Comparison of ENCODE assay signal across 20 cellular contexts in the genomic region with DNA sequence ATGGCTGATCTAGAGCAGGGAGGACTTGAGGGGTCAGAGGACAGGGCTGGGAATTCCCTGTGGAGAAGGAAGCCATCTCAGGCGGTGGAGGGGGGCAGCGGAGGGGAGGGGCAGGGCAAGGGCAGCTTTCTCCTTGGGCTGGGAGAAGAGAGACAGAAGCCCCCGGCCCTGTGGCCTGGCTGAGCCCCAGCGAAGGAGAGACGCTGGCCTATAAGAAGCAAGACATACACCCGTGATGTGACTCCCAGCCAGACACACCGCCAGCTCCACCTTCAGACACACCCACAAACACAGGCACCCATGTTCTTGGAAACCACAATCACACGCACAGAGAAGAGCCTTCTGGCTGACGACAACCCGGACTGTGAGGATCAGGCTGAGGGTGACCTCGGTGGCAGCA. TPM values are rescaled to one million over a fixed set of nuclear protein-coding genes. Genes with fewer than 3 reads are reported as not detected.
DNase-seq lines count a peak whose midpoint lies in the region; ATAC-seq, FAIRE-seq and TF ChIP-seq lines count a peak whose summit lies in the region.
"Had no signal": no experiment of that assay in that cellular context is flagged by ENCODE, and none has a peak within 500 bp of the region (broad histone marks: within the 10 kb centered on the region; RNA-seq: fewer than 3 reads in every experiment).

No MANE protein-coding gene starts in this region.

- TF ChIP-seq CTCF in DND-41 (IDR thresholded peaks at IDR 0.05; ENCODE audit: borderline replicate concordance, extremely low read depth, low read length, poor library complexity, severe bottlenecking) (no peak), H1 (IDR thresholded peaks at IDR 0.05; ENCODE audit: control extremely low read depth in 1 of 3, insufficient read depth in 1 of 3, low read depth in 1 of 3, low read length in 3 of 3) (no peak), thyroid gland (IDR thresholded peaks at IDR 0.05) (no peak), foreskin keratinocyte (conservative IDR thresholded peaks at IDR 0.05) (no peak)

- H4K91ac ChIP-seq in H1 (replicated peaks; ENCODE audit: insufficient read length, low read length): peak overlapping the region; percentile 32
- H4K91ac ChIP-seq in trophoblast cell (ENCODE audit: low read depth, low read length): no peak overlapping the region

- H2AK5ac ChIP-seq in H1 (ENCODE audit: low read depth, low read length): no peak overlapping the region
- H2AK5ac ChIP-seq in trophoblast cell (ENCODE audit: low read length): no peak overlapping the region

- POLR2A ChIA-PET in H1 (lab: Charles Lee; ENCODE audit: partially characterized antibody): no interaction called here

- H3K14ac ChIP-seq in H1 (ENCODE audit: insufficient read length) (no peak overlapping the region), trophoblast cell (ENCODE audit: low read length) (no peak overlapping the region)

- H3K56ac ChIP-seq in H1 (replicated peaks; ENCODE audit: insufficient read length, low read depth, low read length): no peak overlapping the region

- H3K4ac ChIP-seq in H1 (replicated peaks; ENCODE audit: insufficient read length, low read depth, low read length) (no peak overlapping the region), trophoblast cell (ENCODE audit: low read depth, low read length) (no peak overlapping the region)

- TF ChIP-seq POLR2A in H1 (IDR thresholded peaks at IDR 0.05; ENCODE audit: control extremely low read depth in 1 of 2, low read depth in 2 of 2, low read length in 2 of 2): no peak
- TF ChIP-seq POLR2A in thyroid gland (IDR thresholded peaks at IDR 0.05): no peak

- WGBS in H1 (ENCODE audit: extremely low coverage in 1 of 2, insufficient coverage in 1 of 2, insufficient read length in 1 of 2, insufficient replicate concordance in 2 of 2, low coverage in 1 of 2, low lambda C conversion rate in 2 of 2, missing lambda C conversion rate in 1 of 2), 2 experiments: 82% methylated on average over 9 of the region's 11 CpGs; no CpG with 5 or more reads in 1 of the 2 experiments
- no CpG with 5 or more reads among the region's 11 CpGs for WGBS in trophoblast cell (ENCODE audit: extremely low coverage, insufficient coverage, insufficient read length)
- 76 to 78% methylated on average over 11 of the region's 11 CpGs for WGBS in thyroid gland, 2 donors

- CTCF ChIA-PET in H1 (lab: Charles Lee; ENCODE audit: partially characterized antibody): interaction anchor here (0.6 to 2.2 kb wide), 4 partner anchors 12 to 618 kb away, joined by 3 to 11 read pairs (median 4); no protein-coding TSS in a partner anchor

- H3K4me1 ChIP-seq in DND-41 (ENCODE audit: insufficient read depth, low read length) (no peaks in the 10 kb centered on the region), H1 (replicated peaks in 1 of 4; ENCODE audit: control insufficient read depth in 3 of 4, insufficient read depth in 4 of 4, low read length in 3 of 4) (peaks cover 0 to 2% (median 0%) of the 10 kb centered on the region in 4 experiments; a peak in 1 of 7 replicates), trophoblast cell (ENCODE audit: control insufficient read depth in 1 of 2, insufficient read depth in 2 of 2, low read length in 2 of 2) (no peaks in the 10 kb centered on the region), thyroid gland (no peaks in the 10 kb centered on the region), foreskin keratinocyte (peaks cover 8% of the 10 kb centered on the region)

- no peaks in the 10 kb centered on the region for H3K79me1 ChIP-seq in H1 (ENCODE audit: low read depth, low read length)
- H3K79me1 ChIP-seq in trophoblast cell (ENCODE audit: low read length): no peaks in the 10 kb centered on the region

- H3K9me3 ChIP-seq in DND-41 (ENCODE audit: insufficient read depth, low read length, severe bottlenecking) (no peaks in the 10 kb centered on the region), H1 (ENCODE audit: insufficient read depth in 2 of 2, low read depth in 1 of 2, low read length in 1 of 2) (no peaks in the 10 kb centered on the region), trophoblast cell (ENCODE audit: insufficient read depth, low read depth, low read length) (peaks cover 3% of the 10 kb centered on the region), thyroid gland (no peaks in the 10 kb centered on the region)

- no peaks in the 10 kb centered on the region for H3K79me2 ChIP-seq in DND-41 (ENCODE audit: insufficient read depth, low read length)
- H3K79me2 ChIP-seq in H1 (ENCODE audit: control insufficient read depth in 1 of 2, insufficient read depth in 2 of 2, low read length in 2 of 2): no peaks in the 10 kb centered on the region
- H3K79me2 ChIP-seq in trophoblast cell (ENCODE audit: control insufficient read depth, insufficient read depth, low read length, poor library complexity): no peaks in the 10 kb centered on the region

- ATAC-seq in DND-41 (ENCODE audit: insufficient read depth, low read depth): no peak
- ATAC-seq in foreskin keratinocyte: no peak

- no peak overlapping the region for H3K27ac ChIP-seq in DND-41 (ENCODE audit: low read length)
- H3K27ac ChIP-seq in H1 (ENCODE audit: low read depth, low read length): no peak overlapping the region
- no peak overlapping the region for H3K27ac ChIP-seq in trophoblast cell (ENCODE audit: low read depth, low read length)
- no peak overlapping the region for H3K27ac ChIP-seq in thyroid gland
- H3K27ac ChIP-seq in foreskin keratinocyte: no peak overlapping the region
- H3K27ac ChIP-seq: C4-2B, GM23248 had no signal

- no peak overlapping the region for H3K4me3 ChIP-seq in DND-41 (ENCODE audit: low read depth in 1 of 2, low read length in 2 of 2)
- no peak overlapping the region for H3K4me3 ChIP-seq in H7 (ENCODE audit: insufficient read depth, low read depth, low read length)
- no peak overlapping the region for H3K4me3 ChIP-seq in H1 (ENCODE audit: extremely low read depth in 1 of 4, insufficient read depth in 2 of 4, low read depth in 3 of 4, low read length in 4 of 4)
- H3K4me3 ChIP-seq in trophoblast cell (ENCODE audit: low read depth, low read length): no peak overlapping the region
- H3K4me3 ChIP-seq in thyroid gland (replicated peaks in 1 of 3): no peak overlapping the region
- H3K4me3 ChIP-seq: GM23248 had no signal

- H3K27me3 ChIP-seq in DND-41 (ENCODE audit: insufficient read depth, low read length, poor library complexity) (no peaks in the 10 kb centered on the region), H7 (ENCODE audit: control insufficient read depth, insufficient read depth, low read length) (no peaks in the 10 kb centered on the region), H1 (replicated peaks in 1 of 4; ENCODE audit: control insufficient read depth in 3 of 4, extremely low read depth in 1 of 4, insufficient read depth in 3 of 4, low read length in 3 of 4) (no peaks in the 10 kb centered on the region), trophoblast cell (ENCODE audit: insufficient read depth, low read length) (no peaks in the 10 kb centered on the region), thyroid gland (no peaks in the 10 kb centered on the region), foreskin keratinocyte (no peaks in the 10 kb centered on the region)

- no peak for TF ChIP-seq EP300 in H1 (IDR thresholded peaks at IDR 0.05; ENCODE audit: borderline replicate concordance in 1 of 2, low read depth in 2 of 2, low read length in 2 of 2)

- H3K18ac ChIP-seq in H1 (ENCODE audit: extremely low read depth, low read length): no peak overlapping the region
- no peak overlapping the region for H3K18ac ChIP-seq in trophoblast cell (ENCODE audit: low read length)

- H3K36me3 ChIP-seq in DND-41 (ENCODE audit: insufficient read depth, low read length) (no peaks in the 10 kb centered on the region), H7 (replicated peaks; ENCODE audit: control insufficient read depth, insufficient read depth, low read length) (no peaks in the 10 kb centered on the region), H1 (ENCODE audit: control insufficient read depth in 2 of 4, insufficient read depth in 4 of 4, low read length in 3 of 4) (no peaks in the 10 kb centered on the region), trophoblast cell (ENCODE audit: control insufficient read depth in 1 of 2, insufficient read depth in 2 of 2, low read length in 2 of 2) (no peaks in the 10 kb centered on the region), thyroid gland (no peaks in the 10 kb centered on the region)

- H2BK120ac ChIP-seq in H1 (replicated peaks; ENCODE audit: low read depth, low read length) (no peak overlapping the region), trophoblast cell (ENCODE audit: insufficient read depth, low read length, poor library complexity) (no peak overlapping the region)

- H4K20me1 ChIP-seq in DND-41 (ENCODE audit: insufficient read depth, low read length) (no peaks in the 10 kb centered on the region), H1 (replicated peaks in 1 of 2; ENCODE audit: control insufficient read depth in 1 of 2, insufficient read depth in 2 of 2, low read length in 2 of 2) (peaks cover 0 to 4% of the 10 kb centered on the region in 2 experiments)

- peak; percentile 17 for DNase-seq in DND-41
- DNase-seq in H7: peak; percentile 32
- DNase-seq in H1 (ENCODE audit: low read depth in 1 of 2, low spot score in 2 of 2): no peak
- no peak for DNase-seq in trophoblast cell
- no peak for DNase-seq in activated naive CD4-positive, alpha-beta T cell treated with anti-CD3 and anti-CD28 coated beads, Interleukin-2, amount 50 U/mL, for 16 hours
- DNase-seq in thyroid gland: no peak
- no peak for DNase-seq in foreskin keratinocyte
- no peak for DNase-seq in AG08395 (ENCODE audit: low spot score)
- DNase-seq: ACHN; AML-193; Caco-2; CD4-positive, alpha-beta T cell; GDM1; GM23248 had no signal

- H3K23ac ChIP-seq in H1 (ENCODE audit: insufficient read length): no peak overlapping the region
- no peak overlapping the region for H3K23ac ChIP-seq in trophoblast cell (ENCODE audit: low read length)

- no peak overlapping the region for H3K4me2 ChIP-seq in DND-41 (ENCODE audit: insufficient read depth, low read length)
- no peak overlapping the region for H3K4me2 ChIP-seq in H1 (ENCODE audit: insufficient read depth in 1 of 2, low read depth in 2 of 2, low read length in 2 of 2)
- no peak overlapping the region for H3K4me2 ChIP-seq in trophoblast cell (ENCODE audit: low read length)

- no peak overlapping the region for H3K9ac ChIP-seq in DND-41 (ENCODE audit: low read depth, low read length)
- H3K9ac ChIP-seq in H1 (replicated peaks in 1 of 4; ENCODE audit: extremely low read depth in 1 of 4, low read depth in 3 of 4, low read length in 3 of 4): no peak overlapping the region
- peak overlapping the region; percentile 16 for H3K9ac ChIP-seq in trophoblast cell (ENCODE audit: low read length)
- H3K9ac ChIP-seq: GM23248 had no signal

- FAIRE-seq in H1 (lab: Jason Lieb, UNC): no peak
- FAIRE-seq: A204.1, D721Med, GM12892, GM18507, H54 had no signal

- H4K8ac ChIP-seq in H1 (ENCODE audit: extremely low read depth, insufficient read depth, low read length) (no peak overlapping the region), trophoblast cell (ENCODE audit: low read depth, low read length) (no peak overlapping the region)

- no peak overlapping the region for H4K5ac ChIP-seq in H1 (ENCODE audit: insufficient read length, low read depth, low read length)

- intact Hi-C loops in thyroid gland (cut with DNase I): loop anchor here (10.0 kb wide), 1 partner anchor 63 kb away; no protein-coding TSS in a partner anchor

- no peak overlapping the region for H2BK5ac ChIP-seq in H1 (ENCODE audit: low read depth, low read length)
- no peak overlapping the region for H2BK5ac ChIP-seq in trophoblast cell (ENCODE audit: low read depth, low read length, poor library complexity)

- H2BK15ac ChIP-seq in H1 (ENCODE audit: low read length): no peak overlapping the region

- no peak overlapping the region for H4K12ac ChIP-seq in trophoblast cell (ENCODE audit: low read depth, low read length)

- no peak for TF ChIP-seq RAD21 in H1 (IDR thresholded peaks at IDR 0.05 in 1 of 2, conservative IDR thresholded peaks at IDR 0.05 in 1 of 2; ENCODE audit: low read depth in 2 of 2, low read length in 2 of 2)

- no peak overlapping the region; the same call in 1 of the 2 replicates for H2BK12ac ChIP-seq in H1 (ENCODE audit: low read depth, low read length)
- no peak overlapping the region for H2BK12ac ChIP-seq in trophoblast cell (ENCODE audit: low read length)

- 0 out of 2 replicates have a peak overlapping the region, but pooled peaks have one; percentile 61 for H2BK20ac ChIP-seq in H1 (ENCODE audit: low read length)

- H3K23me2 ChIP-seq in H1 (ENCODE audit: low read depth, low read length): peaks cover 7% of the 10 kb centered on the region; the same call in 1 of the 2 replicates

- no peak overlapping the region for H2AFZ ChIP-seq in DND-41 (ENCODE audit: low read depth, low read length)
- H2AFZ ChIP-seq in H1 (ENCODE audit: low read length): no peak overlapping the region
- no peak overlapping the region for H2AFZ ChIP-seq in trophoblast cell (ENCODE audit: insufficient read depth, low read length, poor library complexity)
- H2AFZ ChIP-seq: GM23248 had no signal

RNA-seq across cellular contexts. Expression of a gene that starts 10.0 kb away (rescaled TPM):
- total RNA-seq in H7 (2014; rRNA removed; shearing (Covaris generic)): 0.69 and 2.5 TPM in 2 replicates
- total RNA-seq in H1 (2021; fragmentation: NEBNext Ultra II Directional; extraction: Animal tissue kit (Norgen Biotek cat#: 25700)): 0.40 and 0.56 TPM in 2 replicates
- polyA plus RNA-seq in H1 (2011; rRNA removed) (1.0 and 1.1 TPM in 2 replicates), foreskin keratinocyte (2.3 and 3.5 TPM in 2 replicates)
- polyA plus RNA-seq in H1 (2011; cell fraction: cytosol; rRNA removed): 1.6 TPM
- 3.0 TPM for polyA plus RNA-seq in H1 (2011; cell fraction: nucleus; rRNA removed)
- polyA plus RNA-seq in H1 (2012, experiment 1 of 2): 0.55 to 0.91 TPM (median 0.73 TPM) in 4 replicates
- polyA plus RNA-seq in H1 (2012, experiment 2 of 2): 0.12 TPM
- 0.36 TPM for polyA plus RNA-seq in H1 (2013, experiment 1 of 2)
- polyA plus RNA-seq in H1 (2013, experiment 2 of 2): 0.28 TPM
- 1.9 and 5.2 TPM in 2 replicates for polyA minus RNA-seq in H1 (2011; rRNA and poly(A)+ RNA removed)
- polyA minus RNA-seq in H1 (2011; cell fraction: cytosol; rRNA and poly(A)+ RNA removed): 1.3 TPM
- polyA minus RNA-seq in H1 (2011; cell fraction: nucleus; rRNA and poly(A)+ RNA removed): 1.9 TPM
- polyA plus RNA-seq in trophoblast cell (2013): 0.29 and 0.57 TPM in 2 replicates
- total RNA-seq in thyroid gland (1 to 10 TPM in 3 of 4 donors, under 1 TPM in 1; 0.11 to 1.2 (median 1.0) TPM), foreskin keratinocyte (7.7 and 14.8 TPM in 2 replicates)

Comparison
In these comparisons a context has a peak if more than half of its experiments do, and no peak if none do; other contexts are left out.
1. DNase-seq: peak in DND-41 (single experiment) and H7 (single experiment); none in H1 (0 of 2), trophoblast cell (0 of 2), activated naive CD4-positive, alpha-beta T cell treated with anti-CD3 and anti-CD28 coated beads, Interleukin-2, amount 50 U/mL, for 16 hours (single experiment), thyroid gland (0 of 2), foreskin keratinocyte (0 of 2) and AG08395 (single experiment).